1 cellular context compared by ENCODE assay signal in genomic region chr19:54207908-54208783, GRCh38.
TF ChIP-seq lines count a peak whose summit lies in the region.

No MANE protein-coding gene starts in this region.

TF ChIP-seq in K562, 482 proteins besides CTCF, POLR2A, EP300 and RAD21 (continued from another document and continues in another):
- TF ChIP-seq ZFP36 (IDR thresholded peaks at IDR 0.05; ENCODE audit: low read depth, low read length, partially characterized antibody): peak; percentile 47
- TF ChIP-seq YY1 (IDR thresholded peaks at IDR 0.05; ENCODE audit: borderline replicate concordance in 1 of 3, control insufficient read depth in 1 of 3, extremely low read depth in 1 of 3, insufficient read depth in 3 of 3, insufficient read length in 1 of 3, insufficient replicate concordance in 2 of 3, low read depth in 1 of 3, low read length in 2 of 3): peak in 1 of 3 experiments; percentile 8
- peak; percentile 67; the same call in 1 of the 2 replicates for TF ChIP-seq THRAP3 (IDR thresholded peaks at IDR 0.05; ENCODE audit: borderline replicate concordance)
- peak; percentile 77 for TF ChIP-seq NUFIP1 (IDR thresholded peaks at IDR 0.05; ENCODE audit: partially characterized antibody)
- TF ChIP-seq, protein P1, sequence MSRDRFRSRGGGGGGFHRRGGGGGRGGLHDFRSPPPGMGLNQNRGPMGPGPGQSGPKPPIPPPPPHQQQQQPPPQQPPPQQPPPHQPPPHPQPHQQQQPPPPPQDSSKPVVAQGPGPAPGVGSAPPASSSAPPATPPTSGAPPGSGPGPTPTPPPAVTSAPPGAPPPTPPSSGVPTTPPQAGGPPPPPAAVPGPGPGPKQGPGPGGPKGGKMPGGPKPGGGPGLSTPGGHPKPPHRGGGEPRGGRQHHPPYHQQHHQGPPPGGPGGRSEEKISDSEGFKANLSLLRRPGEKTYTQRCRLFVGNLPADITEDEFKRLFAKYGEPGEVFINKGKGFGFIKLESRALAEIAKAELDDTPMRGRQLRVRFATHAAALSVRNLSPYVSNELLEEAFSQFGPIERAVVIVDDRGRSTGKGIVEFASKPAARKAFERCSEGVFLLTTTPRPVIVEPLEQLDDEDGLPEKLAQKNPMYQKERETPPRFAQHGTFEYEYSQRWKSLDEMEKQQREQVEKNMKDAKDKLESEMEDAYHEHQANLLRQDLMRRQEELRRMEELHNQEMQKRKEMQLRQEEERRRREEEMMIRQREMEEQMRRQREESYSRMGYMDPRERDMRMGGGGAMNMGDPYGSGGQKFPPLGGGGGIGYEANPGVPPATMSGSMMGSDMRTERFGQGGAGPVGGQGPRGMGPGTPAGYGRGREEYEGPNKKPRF (IDR thresholded peaks at IDR 0.05; ENCODE audit: low read depth, low read length): no peak
- TF ChIP-seq MCM5 (IDR thresholded peaks at IDR 0.05; ENCODE audit: low read depth): no peak
- TF ChIP-seq GATA2 (CRISPR knock-in tag; IDR thresholded peaks at IDR 0.05): peak; percentile 78
- TF ChIP-seq, protein P2, sequence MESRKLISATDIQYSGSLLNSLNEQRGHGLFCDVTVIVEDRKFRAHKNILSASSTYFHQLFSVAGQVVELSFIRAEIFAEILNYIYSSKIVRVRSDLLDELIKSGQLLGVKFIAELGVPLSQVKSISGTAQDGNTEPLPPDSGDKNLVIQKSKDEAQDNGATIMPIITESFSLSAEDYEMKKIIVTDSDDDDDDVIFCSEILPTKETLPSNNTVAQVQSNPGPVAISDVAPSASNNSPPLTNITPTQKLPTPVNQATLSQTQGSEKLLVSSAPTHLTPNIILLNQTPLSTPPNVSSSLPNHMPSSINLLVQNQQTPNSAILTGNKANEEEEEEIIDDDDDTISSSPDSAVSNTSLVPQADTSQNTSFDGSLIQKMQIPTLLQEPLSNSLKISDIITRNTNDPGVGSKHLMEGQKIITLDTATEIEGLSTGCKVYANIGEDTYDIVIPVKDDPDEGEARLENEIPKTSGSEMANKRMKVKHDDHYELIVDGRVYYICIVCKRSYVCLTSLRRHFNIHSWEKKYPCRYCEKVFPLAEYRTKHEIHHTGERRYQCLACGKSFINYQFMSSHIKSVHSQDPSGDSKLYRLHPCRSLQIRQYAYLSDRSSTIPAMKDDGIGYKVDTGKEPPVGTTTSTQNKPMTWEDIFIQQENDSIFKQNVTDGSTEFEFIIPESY (CRISPR knock-in tag; IDR thresholded peaks at IDR 0.05): peak; percentile 54; the same call in 1 of the 2 replicates
- TF ChIP-seq RNF2 (IDR thresholded peaks at IDR 0.05): peak; percentile 97
- TF ChIP-seq, protein P3, sequence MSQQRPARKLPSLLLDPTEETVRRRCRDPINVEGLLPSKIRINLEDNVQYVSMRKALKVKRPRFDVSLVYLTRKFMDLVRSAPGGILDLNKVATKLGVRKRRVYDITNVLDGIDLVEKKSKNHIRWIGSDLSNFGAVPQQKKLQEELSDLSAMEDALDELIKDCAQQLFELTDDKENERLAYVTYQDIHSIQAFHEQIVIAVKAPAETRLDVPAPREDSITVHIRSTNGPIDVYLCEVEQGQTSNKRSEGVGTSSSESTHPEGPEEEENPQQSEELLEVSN (IDR thresholded peaks at IDR 0.05; ENCODE audit: borderline replicate concordance in 1 of 2, extremely low read depth in 1 of 2, insufficient read depth in 1 of 2, insufficient read length in 1 of 2, low read depth in 1 of 2, low read length in 1 of 2, poor library complexity in 1 of 2, severe bottlenecking in 1 of 2): peak; percentile 72 to 88
- TF ChIP-seq TEAD4 (IDR thresholded peaks at IDR 0.05; ENCODE audit: low read length): peak; percentile 95
- no peak for TF ChIP-seq TEAD4 (CRISPR knock-in tag; IDR thresholded peaks at IDR 0.05; ENCODE audit: borderline replicate concordance)
- peak; percentile 78 to 84 for TF ChIP-seq KDM1A (IDR thresholded peaks at IDR 0.05)
- no peak; the same call in 1 of the 2 replicates for TF ChIP-seq ZNF780A (CRISPR knock-in tag; IDR thresholded peaks at IDR 0.05)
- TF ChIP-seq ZNF311 (CRISPR knock-in tag; IDR thresholded peaks at IDR 0.05): no peak
- TF ChIP-seq NFE2L1 (tag; IDR thresholded peaks at IDR 0.05; ENCODE audit: borderline replicate concordance, low read depth): no peak
- TF ChIP-seq ZFPM2 (CRISPR knock-in tag; IDR thresholded peaks at IDR 0.05): 0 out of 2 replicates have a peak, but pooled peaks have one; percentile 67
- no peak for TF ChIP-seq ZNF174 (CRISPR knock-in tag; IDR thresholded peaks at IDR 0.05)
- no peak for TF ChIP-seq MCM2 (IDR thresholded peaks at IDR 0.05; ENCODE audit: low read depth)
- TF ChIP-seq, protein P4, sequence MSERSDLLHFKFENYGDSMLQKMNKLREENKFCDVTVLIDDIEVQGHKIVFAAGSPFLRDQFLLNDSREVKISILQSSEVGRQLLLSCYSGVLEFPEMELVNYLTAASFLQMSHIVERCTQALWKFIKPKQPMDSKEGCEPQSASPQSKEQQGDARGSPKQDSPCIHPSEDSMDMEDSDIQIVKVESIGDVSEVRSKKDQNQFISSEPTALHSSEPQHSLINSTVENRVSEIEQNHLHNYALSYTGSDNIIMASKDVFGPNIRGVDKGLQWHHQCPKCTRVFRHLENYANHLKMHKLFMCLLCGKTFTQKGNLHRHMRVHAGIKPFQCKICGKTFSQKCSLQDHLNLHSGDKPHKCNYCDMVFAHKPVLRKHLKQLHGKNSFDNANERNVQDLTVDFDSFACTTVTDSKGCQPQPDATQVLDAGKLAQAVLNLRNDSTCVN (CRISPR knock-in tag; IDR thresholded peaks at IDR 0.05): peak; percentile 83; the same call in 1 of the 2 replicates
- TF ChIP-seq ASH1L (IDR thresholded peaks at IDR 0.05; ENCODE audit: borderline replicate concordance, low read depth, partially characterized antibody): no peak
- TF ChIP-seq TRIM25 (IDR thresholded peaks at IDR 0.05; ENCODE audit: borderline replicate concordance): no peak
- no peak for TF ChIP-seq JUNB (CRISPR knock-in tag; conservative IDR thresholded peaks at IDR 0.05)
- 0 out of 2 replicates have a peak, but pooled peaks have one; percentile 27 for TF ChIP-seq RHOXF2B (CRISPR knock-in tag; conservative IDR thresholded peaks at IDR 0.05)
- TF ChIP-seq SETDB1 (IDR thresholded peaks at IDR 0.05; ENCODE audit: low read length): no peak
- peak; percentile 68 for TF ChIP-seq NR2C1 (IDR thresholded peaks at IDR 0.05)
- peak; percentile 88 for TF ChIP-seq NR2C1 (tag; IDR thresholded peaks at IDR 0.05)
- TF ChIP-seq ATF7 (IDR thresholded peaks at IDR 0.05): peak; percentile 85; the same call in 1 of the 2 replicates
- TF ChIP-seq ETV6 (IDR thresholded peaks at IDR 0.05; ENCODE audit: borderline replicate concordance in 1 of 2, low read depth in 2 of 2, low read length in 1 of 2): peak in 1 of 2 experiments; percentile 92; a peak in 2 of 4 replicates
- TF ChIP-seq ETV6 (CRISPR knock-in tag; IDR thresholded peaks at IDR 0.05; ENCODE audit: borderline replicate concordance): no peak
- TF ChIP-seq, protein P5, sequence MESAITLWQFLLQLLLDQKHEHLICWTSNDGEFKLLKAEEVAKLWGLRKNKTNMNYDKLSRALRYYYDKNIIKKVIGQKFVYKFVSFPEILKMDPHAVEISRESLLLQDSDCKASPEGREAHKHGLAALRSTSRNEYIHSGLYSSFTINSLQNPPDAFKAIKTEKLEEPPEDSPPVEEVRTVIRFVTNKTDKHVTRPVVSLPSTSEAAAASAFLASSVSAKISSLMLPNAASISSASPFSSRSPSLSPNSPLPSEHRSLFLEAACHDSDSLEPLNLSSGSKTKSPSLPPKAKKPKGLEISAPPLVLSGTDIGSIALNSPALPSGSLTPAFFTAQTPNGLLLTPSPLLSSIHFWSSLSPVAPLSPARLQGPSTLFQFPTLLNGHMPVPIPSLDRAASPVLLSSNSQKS (CRISPR knock-in tag; IDR thresholded peaks at IDR 0.05): no peak
- peak; percentile 52 for TF ChIP-seq HMGN3 (IDR thresholded peaks at IDR 0.05; ENCODE audit: borderline replicate concordance, extremely low read depth, insufficient read length, low read depth, low read length)
- TF ChIP-seq NFIC (IDR thresholded peaks at IDR 0.05): peak; percentile 92
- TF ChIP-seq ZFP1 (CRISPR knock-in tag; IDR thresholded peaks at IDR 0.05): peak; percentile 49; the same call in 1 of the 2 replicates
- 0 out of 2 replicates have a peak, but pooled peaks have one; percentile 63 for TF ChIP-seq GATAD2B (IDR thresholded peaks at IDR 0.05; ENCODE audit: borderline replicate concordance)
- TF ChIP-seq HNRNPH1 (optimal IDR thresholded peaks at IDR 0.05; ENCODE audit: low read depth, low read length): no peak
- no peak for TF ChIP-seq ZNF655 (CRISPR knock-in tag; IDR thresholded peaks at IDR 0.05)
- TF ChIP-seq HMBOX1 (IDR thresholded peaks at IDR 0.05): peak; percentile 95
- peak; percentile 60; the same call in 1 of the 2 replicates for TF ChIP-seq LCOR (CRISPR knock-in tag; IDR thresholded peaks at IDR 0.05)
- no peak for TF ChIP-seq SRSF7 (optimal IDR thresholded peaks at IDR 0.05; ENCODE audit: low read depth, low read length)
- TF ChIP-seq MYBL2 (IDR thresholded peaks at IDR 0.05; ENCODE audit: low read depth): no peak
- TF ChIP-seq MYBL2 (CRISPR knock-in tag; IDR thresholded peaks at IDR 0.05; ENCODE audit: borderline replicate concordance): no peak
- TF ChIP-seq TRIM28 (IDR thresholded peaks at IDR 0.05): peak; percentile 52; the same call in 1 of the 2 replicates
- no peak for TF ChIP-seq ATF1 (CRISPR knock-in tag; IDR thresholded peaks at IDR 0.05)
- TF ChIP-seq ATF1 (tag; IDR thresholded peaks at IDR 0.05): peak; percentile 69
- no peak for TF ChIP-seq IFI16 (CRISPR knock-in tag; IDR thresholded peaks at IDR 0.05)
- TF ChIP-seq ZNF668 (CRISPR knock-in tag; IDR thresholded peaks at IDR 0.05): no peak
- TF ChIP-seq NCOA2 (IDR thresholded peaks at IDR 0.05; ENCODE audit: partially characterized antibody in 2 of 2): no peak
- TF ChIP-seq TSC22D4 (tag; IDR thresholded peaks at IDR 0.05): no peak
- no peak for TF ChIP-seq KAT7 (CRISPR knock-in tag; IDR thresholded peaks at IDR 0.05; ENCODE audit: borderline replicate concordance)
- no peak for TF ChIP-seq ZNF79 (CRISPR knock-in tag; IDR thresholded peaks at IDR 0.05; ENCODE audit: low read depth)
- peak; percentile 100 for TF ChIP-seq CEBPB (tag; IDR thresholded peaks at IDR 0.05)
- TF ChIP-seq RFX5 (IDR thresholded peaks at IDR 0.05; ENCODE audit: low read depth, low read length): no peak; the same call in 1 of the 2 replicates
- no peak for TF ChIP-seq SP2 (IDR thresholded peaks at IDR 0.05; ENCODE audit: extremely low read depth, low read depth, low read length, poor library complexity, severe bottlenecking)
- TF ChIP-seq MAFF (IDR thresholded peaks at IDR 0.05; ENCODE audit: low read length): no peak
- no peak for TF ChIP-seq ZNF140 (CRISPR knock-in tag; IDR thresholded peaks at IDR 0.05)
- TF ChIP-seq HNRNPL (IDR thresholded peaks at IDR 0.05; ENCODE audit: low read depth, low read length): no peak
- TF ChIP-seq ZBTB1 (CRISPR knock-in tag; IDR thresholded peaks at IDR 0.05; ENCODE audit: borderline replicate concordance, low read depth): no peak
- TF ChIP-seq MTA3 (IDR thresholded peaks at IDR 0.05; ENCODE audit: borderline replicate concordance): peak; percentile 87; the same call in 1 of the 2 replicates
- peak; percentile 12; the same call in 1 of the 2 replicates for TF ChIP-seq KLF10 (CRISPR knock-in tag; IDR thresholded peaks at IDR 0.05)
- TF ChIP-seq, protein P6, sequence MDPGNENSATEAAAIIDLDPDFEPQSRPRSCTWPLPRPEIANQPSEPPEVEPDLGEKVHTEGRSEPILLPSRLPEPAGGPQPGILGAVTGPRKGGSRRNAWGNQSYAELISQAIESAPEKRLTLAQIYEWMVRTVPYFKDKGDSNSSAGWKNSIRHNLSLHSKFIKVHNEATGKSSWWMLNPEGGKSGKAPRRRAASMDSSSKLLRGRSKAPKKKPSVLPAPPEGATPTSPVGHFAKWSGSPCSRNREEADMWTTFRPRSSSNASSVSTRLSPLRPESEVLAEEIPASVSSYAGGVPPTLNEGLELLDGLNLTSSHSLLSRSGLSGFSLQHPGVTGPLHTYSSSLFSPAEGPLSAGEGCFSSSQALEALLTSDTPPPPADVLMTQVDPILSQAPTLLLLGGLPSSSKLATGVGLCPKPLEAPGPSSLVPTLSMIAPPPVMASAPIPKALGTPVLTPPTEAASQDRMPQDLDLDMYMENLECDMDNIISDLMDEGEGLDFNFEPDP (CRISPR knock-in tag; IDR thresholded peaks at IDR 0.05): peak; percentile 48; the same call in 1 of the 2 replicates
- TF ChIP-seq ZEB2 (IDR thresholded peaks at IDR 0.05): peak; percentile 80; the same call in 1 of the 2 replicates
- no peak; the same call in 1 of the 2 replicates for TF ChIP-seq MBD2 (IDR thresholded peaks at IDR 0.05; ENCODE audit: borderline replicate concordance, low read depth)
- no peak for TF ChIP-seq KAT2B (IDR thresholded peaks at IDR 0.05; ENCODE audit: low read depth, low read length)
- TF ChIP-seq ZNF75A (CRISPR knock-in tag; IDR thresholded peaks at IDR 0.05): 0 out of 2 replicates have a peak, but pooled peaks have one; percentile 28
- no peak for TF ChIP-seq TAF7 (tag; IDR thresholded peaks at IDR 0.05)
